In the genomic region with DNA sequence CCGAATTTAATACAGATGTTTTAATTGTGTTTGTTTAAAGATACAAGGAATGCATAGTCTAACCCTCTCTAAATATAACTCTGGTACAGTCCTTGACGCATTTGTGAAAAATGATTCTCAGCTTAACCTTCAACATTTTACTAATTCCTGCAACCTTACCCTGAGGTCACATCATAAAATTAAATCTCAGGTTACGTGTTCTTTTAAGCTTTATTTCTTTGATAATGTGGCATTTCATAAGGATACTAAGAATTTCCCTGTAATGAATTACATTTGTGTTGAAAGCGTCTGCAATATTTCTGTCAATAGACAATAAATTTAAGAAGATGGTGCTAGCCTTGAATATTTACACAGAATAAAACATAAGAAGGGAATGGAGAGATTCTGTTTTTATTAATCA, we compare ENCODE assay signal across 22 cellular contexts.
"Had no signal": no experiment of that assay in that cellular context is flagged by ENCODE, and none has a peak within 500 bp of the region (broad histone marks: within the 10 kb centered on the region; RNA-seq: fewer than 3 reads in every experiment).

No MANE protein-coding gene starts in this region.

- H3K4me3 ChIP-seq: esophagus squamous epithelium, gastroesophageal sphincter, left ventricle myocardium inferior, lower lobe of right lung, ovary, right atrium auricular region, sigmoid colon, skin epidermis, testis, tibial nerve, upper lobe of right lung, vagina had no signal

- H3K36me3 Mint-ChIP-seq: memory B cell; natural killer cell; stimulated activated naive B cell treated with anti-CD40 and anti-IgM and Interleukin-4, amounts not matched to agents 10 μg/mL and 1 μg/mL and 100 μg/mL, for 72 hours had no signal

- H3K9me3 ChIP-seq: ovary, testis, vagina had no signal

- DNase-seq: cortex of kidney; effector memory CD4-positive, alpha-beta T cell; esophagus squamous epithelium; glutamatergic neuron; left ventricle myocardium inferior; lower lobe of right lung; natural killer cell; ovary; sigmoid colon; stimulated activated CD4-positive, alpha-beta T cell treated with anti-CD3 and anti-CD28 coated beads, Interleukin-2, amount 100 ng/mL, for 24 hours; stimulated activated CD4-positive, alpha-beta T cell treated with anti-CD3 and anti-CD28 coated beads, Interleukin-4, amount 100 ng/mL, for 4 hours; stimulated activated naive B cell treated with anti-CD40 and anti-IgM and Interleukin-4, amounts not matched to agents 10 μg/mL and 1 μg/mL and 100 μg/mL, for 72 hours; stimulated activated naive CD8-positive, alpha-beta T cell treated with anti-CD3 and anti-CD28 coated beads, Interleukin-15, amount 100 ng/mL, for 72 hours; testis; upper lobe of right lung had no signal

- H3K4me1 ChIP-seq: esophagus squamous epithelium, gastroesophageal sphincter, left ventricle myocardium inferior, lower lobe of right lung, right atrium auricular region, sigmoid colon, testis, tibial nerve, upper lobe of right lung, vagina had no signal

- H3K36me3 ChIP-seq: esophagus squamous epithelium, gastroesophageal sphincter, left ventricle myocardium inferior, lower lobe of right lung, ovary, right atrium auricular region, sigmoid colon, tibial nerve, upper lobe of right lung, vagina had no signal

- ATAC-seq: gastroesophageal sphincter; lower lobe of right lung; natural killer cell; stimulated activated naive B cell treated with anti-CD40 and anti-IgM and Interleukin-4, amounts not matched to agents 10 μg/mL and 1 μg/mL and 100 μg/mL, for 72 hours; stimulated activated naive CD8-positive, alpha-beta T cell treated with anti-CD3 and anti-CD28 coated beads, Interleukin-15, amount 100 ng/mL, for 72 hours; upper lobe of right lung had no signal

- H3K27me3 ChIP-seq: esophagus squamous epithelium, gastroesophageal sphincter, ovary, right atrium auricular region, sigmoid colon, testis, tibial nerve, upper lobe of right lung, vagina had no signal

- H3K27ac Mint-ChIP-seq: memory B cell; mesothelial cell of epicardium; natural killer cell; stimulated activated naive B cell treated with anti-CD40 and anti-IgM and Interleukin-4, amounts not matched to agents 10 μg/mL and 1 μg/mL and 100 μg/mL, for 72 hours; stimulated activated naive CD8-positive, alpha-beta T cell treated with anti-CD3 and anti-CD28 coated beads, Interleukin-15, amount 100 ng/mL, for 72 hours had no signal
